In genomic region chr14:92768795-92769194, GRCh38 we compare ENCODE assay signal across 2 cellular contexts.
TF ChIP-seq lines count a peak whose summit lies in the region.

No MANE protein-coding gene starts in this region.

TF ChIP-seq in HepG2, 621 proteins besides CTCF, POLR2A, EP300 and RAD21:
- TF ChIP-seq HNF1A (IDR thresholded peaks at IDR 0.05; ENCODE audit: low read depth) (no peak), HNF1A (CRISPR knock-in tag; IDR thresholded peaks at IDR 0.05; ENCODE audit: borderline replicate concordance) (no peak), MXD3 (CRISPR knock-in tag; IDR thresholded peaks at IDR 0.05) (no peak), IRF1 (CRISPR knock-in tag; IDR thresholded peaks at IDR 0.05; ENCODE audit: low read depth) (no peak), GPBP1L1 (CRISPR knock-in tag; IDR thresholded peaks at IDR 0.05) (no peak), EEA1 (CRISPR knock-in tag; IDR thresholded peaks at IDR 0.05; ENCODE audit: borderline replicate concordance) (no peak)
TF ChIP-seq in HepG2: peak in this region for 0.

TF ChIP-seq in GM12878, 131 proteins besides CTCF, POLR2A, EP300 and RAD21:
- TF ChIP-seq NRF1 (conservative IDR thresholded peaks at IDR 0.05; ENCODE audit: low read depth, low read length): no peak
- TF ChIP-seq SMARCA5 (IDR thresholded peaks at IDR 0.05): no peak
- TF ChIP-seq ZNF24 (IDR thresholded peaks at IDR 0.05): no peak
- TF ChIP-seq ZNF592 (IDR thresholded peaks at IDR 0.05): no peak
- TF ChIP-seq MLLT1 (IDR thresholded peaks at IDR 0.05): 0 out of 2 replicates have a peak, but pooled peaks have one; percentile 5
- TF ChIP-seq ZNF384 (IDR thresholded peaks at IDR 0.05; ENCODE audit: borderline replicate concordance, low read depth, low read length): 0 out of 2 replicates have a peak, but pooled peaks have one; percentile 37
- TF ChIP-seq IRF5 (IDR thresholded peaks at IDR 0.05; ENCODE audit: borderline replicate concordance): no peak
- no peak for TF ChIP-seq JUNB (IDR thresholded peaks at IDR 0.05)
